16 cellular contexts compared by ENCODE assay signal in the genomic region with DNA sequence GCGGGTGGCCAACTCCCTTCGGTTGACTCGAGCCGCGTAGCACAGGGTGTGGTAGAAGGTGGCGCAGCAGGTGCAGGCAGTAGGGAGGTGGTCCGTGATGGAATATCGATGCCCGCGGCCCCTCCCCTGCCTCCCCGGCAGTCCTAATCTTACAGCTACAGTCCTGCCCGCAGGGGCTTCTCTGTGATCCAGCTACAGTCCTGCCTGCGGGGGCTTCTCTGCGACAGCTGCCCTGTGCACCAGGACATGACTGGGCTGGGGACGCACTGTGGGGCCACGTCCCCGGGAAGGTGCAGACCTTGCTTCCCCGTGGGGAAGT.
A peak's percentile ranks its signal among the peaks of the same experiment; 100 is the strongest.
DNase-seq lines count a peak whose midpoint lies in the region; ATAC-seq and TF ChIP-seq lines count a peak whose summit lies in the region.
"Had no signal": no experiment of that assay in that cellular context is flagged by ENCODE, and none has a peak within 500 bp of the region (broad histone marks: within the 10 kb centered on the region; RNA-seq: fewer than 3 reads in every experiment).

No MANE protein-coding gene starts in this region.

- H3K36me3 ChIP-seq in SJCRH30: peaks cover 2% of the 10 kb centered on the region; the same call in 1 of the 2 replicates
- H3K36me3 ChIP-seq in vagina: no peaks in the 10 kb centered on the region

- H3K4me1 ChIP-seq in SJCRH30 (no peaks in the 10 kb centered on the region), foreskin keratinocyte (no peaks in the 10 kb centered on the region), vagina (no peaks in the 10 kb centered on the region)
- H3K4me1 ChIP-seq: A549 had no signal

- peaks cover 75% of the 10 kb centered on the region for H3K27me3 Mint-ChIP-seq in stimulated activated naive CD8-positive, alpha-beta T cell treated with anti-CD3 and anti-CD28 coated beads, Interleukin-15, amount 100 ng/mL, for 72 hours

- H3K9me3 ChIP-seq in SJCRH30 (replicated peaks) (no peaks in the 10 kb centered on the region), vagina (no peaks in the 10 kb centered on the region)
- H3K9me3 ChIP-seq: A549 had no signal

- H3K9me3 Mint-ChIP-seq in stimulated activated naive CD8-positive, alpha-beta T cell treated with anti-CD3 and anti-CD28 coated beads, Interleukin-15, amount 100 ng/mL, for 72 hours: peaks cover 0 to 6% of the 10 kb centered on the region in 2 donors

- TF ChIP-seq CTCF in foreskin keratinocyte (conservative IDR thresholded peaks at IDR 0.05) (no peak), vagina (IDR thresholded peaks at IDR 0.05) (no peak)

- ATAC-seq in stimulated activated naive CD8-positive, alpha-beta T cell treated with anti-CD3 and anti-CD28 coated beads, Interleukin-15, amount 100 ng/mL, for 72 hours: peak; percentile 35
- ATAC-seq in stimulated activated naive CD8-positive, alpha-beta T cell treated with anti-CD3 and anti-CD28 coated beads, Interleukin-15, Interleukin-2, amounts not matched to agents 100 U/mL and 50 U/mL, for 24 hours: no peak
- ATAC-seq in foreskin keratinocyte (no peak), GM21529 (IDR thresholded peaks at IDR 0.05; ENCODE audit: unreplicated experiment) (no peak)
- ATAC-seq: A549 had no signal

- no peak overlapping the region for H3K27ac ChIP-seq in SJCRH30
- H3K27ac ChIP-seq in foreskin keratinocyte: no peak overlapping the region
- no peak overlapping the region for H3K27ac ChIP-seq in vagina
- H3K27ac ChIP-seq: A549, PC-9 had no signal

- no peak overlapping the region for H3K27ac Mint-ChIP-seq in stimulated activated naive CD8-positive, alpha-beta T cell treated with anti-CD3 and anti-CD28 coated beads, Interleukin-15, amount 100 ng/mL, for 72 hours
- H3K27ac Mint-ChIP-seq: CD14-positive monocyte had no signal

- TF ChIP-seq POLR2A in vagina (IDR thresholded peaks at IDR 0.05): no peak

- no peak overlapping the region for H3K4me3 ChIP-seq in SJCRH30
- H3K4me3 ChIP-seq in vagina: no peak overlapping the region
- H3K4me3 ChIP-seq: A549, PC-9 had no signal

- no peak overlapping the region for H3K4me3 Mint-ChIP-seq in stimulated activated naive CD8-positive, alpha-beta T cell treated with anti-CD3 and anti-CD28 coated beads, Interleukin-15, amount 100 ng/mL, for 72 hours
- H3K4me3 Mint-ChIP-seq: CD14-positive monocyte had no signal

- no peak for DNase-seq in stimulated activated naive CD8-positive, alpha-beta T cell treated with anti-CD3 and anti-CD28 coated beads, Interleukin-15, amount 100 ng/mL, for 72 hours
- DNase-seq in stimulated activated naive CD8-positive, alpha-beta T cell treated with anti-CD3 and anti-CD28 coated beads, Interleukin-15, Interleukin-2, amounts not matched to agents 100 U/mL and 50 U/mL, for 24 hours: no peak
- DNase-seq in SJCRH30 (peak; percentile 34 to 40), posterior vena cava (ENCODE audit: low spot score) (peak; percentile 80), foreskin keratinocyte (no peak), vagina (ENCODE audit: extremely low spot score in 2 of 2) (no peak)
- DNase-seq: DMS153, DND-41, NCI-H1048, NCI-H1417 treated with DMSO at 0.1 percent for 48 hours, NCI-H510A treated with DMSO at 0.1 percent for 48 hours, NCI-H748 treated with DMSO at 0.1 percent for 48 hours, PC-9 had no signal

- intact Hi-C loops in posterior vena cava (cut with DNase I) (no loop called here), vagina (cut with DNase I) (no loop called here)

- H3K4me1 Mint-ChIP-seq in stimulated activated naive CD8-positive, alpha-beta T cell treated with anti-CD3 and anti-CD28 coated beads, Interleukin-15, amount 100 ng/mL, for 72 hours: peaks cover 14% of the 10 kb centered on the region

- H3K27me3 ChIP-seq in SJCRH30: no peaks in the 10 kb centered on the region
- H3K27me3 ChIP-seq in foreskin keratinocyte: no peaks in the 10 kb centered on the region
- no peaks in the 10 kb centered on the region for H3K27me3 ChIP-seq in vagina

Comparison
In these comparisons a context has a peak if more than half of its experiments do, and no peak if none do; other contexts are left out.
1. DNase-seq: peak in SJCRH30 (2 of 2) and posterior vena cava (single experiment); none in stimulated activated naive CD8-positive, alpha-beta T cell treated with anti-CD3 and anti-CD28 coated beads, Interleukin-15, amount 100 ng/mL, for 72 hours (0 of 2), stimulated activated naive CD8-positive, alpha-beta T cell treated with anti-CD3 and anti-CD28 coated beads, Interleukin-15, Interleukin-2, amounts not matched to agents 100 U/mL and 50 U/mL, for 24 hours (single experiment), foreskin keratinocyte (0 of 2) and vagina (0 of 2).